ENCODE assay signal across 29 cellular contexts in the genomic region with DNA sequence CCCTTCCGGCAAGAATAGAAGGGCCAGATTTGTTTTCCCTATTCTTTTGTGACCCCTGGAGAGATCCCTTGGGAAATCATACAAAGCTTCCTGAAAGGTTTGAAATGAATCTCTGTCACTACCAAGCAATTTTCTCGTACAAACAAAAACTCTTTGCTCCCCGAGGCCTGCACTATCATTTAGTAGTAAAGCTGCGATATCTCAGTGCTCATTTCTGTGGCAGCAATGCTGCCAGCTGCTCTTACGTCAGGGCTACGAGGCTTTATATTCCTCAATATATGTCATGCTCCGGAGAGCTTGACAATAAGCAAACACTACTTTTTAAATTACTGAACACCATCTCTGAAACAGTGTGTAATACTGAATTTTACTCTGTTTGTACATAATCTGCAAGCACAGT.
DNase-seq lines count a peak whose midpoint lies in the region; ATAC-seq, FAIRE-seq and TF ChIP-seq lines count a peak whose summit lies in the region.
"Had no signal": no experiment of that assay in that cellular context is flagged by ENCODE, and none has a peak within 500 bp of the region (broad histone marks: within the 10 kb centered on the region; RNA-seq: fewer than 3 reads in every experiment).

No MANE protein-coding gene starts in this region.

- H3K4me2 ChIP-seq in IMR-90 (ENCODE audit: low read depth, low read length) = no peak overlapping the region
- H3K4me2 ChIP-seq in HepG2 (ENCODE audit: low read depth, low read length) = no peak overlapping the region
- H3K4me2 ChIP-seq: BLaER1, hepatocyte had no signal

- H3K4me1 Mint-ChIP-seq in endodermal cell = no peaks in the 10 kb centered on the region
- H3K4me1 Mint-ChIP-seq: activated CD4-positive, alpha-beta T cell treated with anti-CD3 and anti-CD28 coated beads, Interleukin-2, amount 10 ng/mL, durations not matched to agents 24 days and 14 days; H9; mesothelial cell of epicardium; naive B cell had no signal

- H3K36me3 Mint-ChIP-seq in endodermal cell (ENCODE audit: low read depth) = no peaks in the 10 kb centered on the region
- H3K36me3 Mint-ChIP-seq: activated naive CD4-positive, alpha-beta T cell treated with anti-CD3 and anti-CD28 coated beads, Interleukin-2, amount 50 U/mL, for 72 hours; mesothelial cell of epicardium; naive B cell had no signal

- no peaks in the 10 kb centered on the region for H3K27me3 Mint-ChIP-seq in endodermal cell (ENCODE audit: insufficient read depth)
- H3K27me3 Mint-ChIP-seq: activated CD4-positive, alpha-beta T cell treated with anti-CD3 and anti-CD28 coated beads, Interleukin-2, amount 10 ng/mL, durations not matched to agents 24 days and 14 days had no signal

- no peak for FAIRE-seq in HepG2 (lab: Jason Lieb, UNC)
- FAIRE-seq: G401.6 had no signal

- no peak overlapping the region for H2AK5ac ChIP-seq in IMR-90 (ENCODE audit: low read depth, low read length)

- no peak for TF ChIP-seq RAD21 in IMR-90 (IDR thresholded peaks at IDR 0.05; ENCODE audit: low read length)
- no peak for TF ChIP-seq RAD21 in HepG2 (CRISPR knock-in tag; IDR thresholded peaks at IDR 0.05)

- dilution Hi-C loops in IMR-90 (cut with HindIII; ENCODE audit: low sequenced_read_pairs, unreplicated experiment) = no loop called here

- H3K27ac ChIP-seq in IMR-90 (ENCODE audit: insufficient read depth, low read length) (no peak overlapping the region), endodermal cell (ENCODE audit: low read depth, low read length) (no peak overlapping the region), HepG2 (ENCODE audit: extremely low read length, insufficient read depth, low read length) (no peak overlapping the region)
- H3K27ac ChIP-seq: BLaER1, gastroesophageal sphincter, hepatocyte, Peyer's patch, right lobe of liver, SJCRH30, tibial artery, WERI-Rb-1 had no signal

- H3K9me3 Mint-ChIP-seq in endodermal cell = no peaks in the 10 kb centered on the region
- H3K9me3 Mint-ChIP-seq: activated CD4-positive, alpha-beta T cell treated with anti-CD3 and anti-CD28 coated beads, Interleukin-2, amount 10 ng/mL, durations not matched to agents 24 days and 14 days; H9; mesothelial cell of epicardium; naive B cell had no signal

- no peaks in the 10 kb centered on the region for H3K9me1 ChIP-seq in IMR-90 (ENCODE audit: insufficient read depth, low read length)

- H4K91ac ChIP-seq in IMR-90 (ENCODE audit: insufficient read depth, low read depth, low read length) = no peak overlapping the region

- H3K9me3 ChIP-seq in IMR-90 (ENCODE audit: control insufficient read depth, insufficient read depth, low read length) (no peaks in the 10 kb centered on the region), endodermal cell (ENCODE audit: control insufficient read depth, low read length) (no peaks in the 10 kb centered on the region), HepG2 (ENCODE audit: low read length) (no peaks in the 10 kb centered on the region)
- H3K9me3 ChIP-seq: BLaER1, gastroesophageal sphincter, Peyer's patch, right lobe of liver, SJCRH30, tibial artery had no signal

- H3K4me3 Mint-ChIP-seq in endodermal cell = no peak overlapping the region
- H3K4me3 Mint-ChIP-seq: activated CD4-positive, alpha-beta T cell treated with anti-CD3 and anti-CD28 coated beads, Interleukin-2, amount 10 ng/mL, durations not matched to agents 24 days and 14 days; H9; mesothelial cell of epicardium; naive B cell had no signal

- no peaks in the 10 kb centered on the region for H4K20me1 ChIP-seq in IMR-90 (ENCODE audit: insufficient read depth, low read length)
- no peaks in the 10 kb centered on the region for H4K20me1 ChIP-seq in HepG2 (ENCODE audit: insufficient read depth, low read length)
- H4K20me1 ChIP-seq: BLaER1 had no signal

- H3K79me2 ChIP-seq in HepG2 (ENCODE audit: insufficient read depth, low read length) = no peaks in the 10 kb centered on the region
- H3K79me2 ChIP-seq: hepatocyte had no signal

- H4K5ac ChIP-seq in IMR-90 (ENCODE audit: low read depth, low read length) = no peak overlapping the region

- POLR2A ChIA-PET in IMR-90 (lab: Charles Lee; ENCODE audit: unreplicated experiment) = no interaction called here
- POLR2A ChIA-PET in HepG2 (lab: Yijun Ruan, JAX) = no interaction called here

- H2BK15ac ChIP-seq in IMR-90 (ENCODE audit: low read depth, low read length) = no peak overlapping the region

- in situ Hi-C loops in IMR-90 (cut with MboI; ENCODE audit: low sequenced_read_pairs) (no loop called here), HepG2 (cut with HindIII; ENCODE audit: extremely low pct_ligation_motif_present, low pct_unique_long_range_greater_than_20kb) (no loop called here)

- no peak for TF ChIP-seq EP300 in HepG2 (IDR thresholded peaks at IDR 0.05; ENCODE audit: low read depth in 2 of 2, low read length in 2 of 2)
- TF ChIP-seq EP300 in HepG2 (CRISPR knock-in tag; IDR thresholded peaks at IDR 0.05; ENCODE audit: borderline replicate concordance) = no peak

- peak overlapping the region; percentile 19; the same call in 1 of the 2 replicates for H3K23ac ChIP-seq in IMR-90 (ENCODE audit: low read depth, low read length)

- H2AK9ac ChIP-seq in IMR-90 (replicated peaks; ENCODE audit: low read depth, low read length, poor library complexity) = no peak overlapping the region

- H3K36me3 ChIP-seq in IMR-90 (ENCODE audit: control insufficient read depth, insufficient read depth, low read length) (no peaks in the 10 kb centered on the region), endodermal cell (ENCODE audit: control insufficient read depth, insufficient read depth, low read length) (no peaks in the 10 kb centered on the region), HepG2 (replicated peaks in 1 of 2; ENCODE audit: control insufficient read depth in 1 of 2, insufficient read depth in 2 of 2, low read length in 2 of 2) (no peaks in the 10 kb centered on the region)
- H3K36me3 ChIP-seq: BLaER1, gastroesophageal sphincter, Peyer's patch, right lobe of liver, SJCRH30, tibial artery, WERI-Rb-1 had no signal

- H2BK120ac ChIP-seq in IMR-90 (ENCODE audit: low read depth, low read length) = no peak overlapping the region

- H4K8ac ChIP-seq in IMR-90 (ENCODE audit: low read depth in 2 of 2, low read length in 2 of 2) = no peak overlapping the region

- no peak overlapping the region for H3K14ac ChIP-seq in IMR-90 (replicated peaks; ENCODE audit: low read depth, low read length)

- H3K27me3 ChIP-seq in IMR-90 (ENCODE audit: control insufficient read depth, insufficient read depth, low read length) (no peaks in the 10 kb centered on the region), endodermal cell (ENCODE audit: control insufficient read depth, insufficient read depth, low read length, poor library complexity, severe bottlenecking) (no peaks in the 10 kb centered on the region), HepG2 (ENCODE audit: control insufficient read depth in 1 of 2, insufficient read depth in 2 of 2, low read length in 2 of 2) (no peaks in the 10 kb centered on the region)
- H3K27me3 ChIP-seq: BLaER1, gastroesophageal sphincter, hepatocyte, Peyer's patch, right lobe of liver, SJCRH30, tibial artery had no signal

- no peak overlapping the region for H3K56ac ChIP-seq in IMR-90 (ENCODE audit: extremely low read depth, insufficient read depth, low read length)

- H3K79me1 ChIP-seq in IMR-90 (ENCODE audit: low read depth in 1 of 2, low read length in 2 of 2) = no peaks in the 10 kb centered on the region

- no peak overlapping the region for H2AFZ ChIP-seq in IMR-90 (replicated peaks; ENCODE audit: low read length, poor library complexity)
- H2AFZ ChIP-seq in HepG2 (ENCODE audit: low read length) = no peak overlapping the region
- H2AFZ ChIP-seq: hepatocyte had no signal

- no peak overlapping the region for H3K4me3 ChIP-seq in IMR-90 (ENCODE audit: insufficient read depth, low read depth, low read length)
- no peak overlapping the region for H3K4me3 ChIP-seq in endodermal cell (ENCODE audit: low read length)
- no peak overlapping the region for H3K4me3 ChIP-seq in HepG2 (replicated peaks in 1 of 3; ENCODE audit: insufficient read depth in 1 of 3, low read depth in 2 of 3, low read length in 3 of 3)
- H3K4me3 ChIP-seq: BLaER1, gastroesophageal sphincter, hepatocyte, Peyer's patch, right lobe of liver, SJCRH30, tibial artery had no signal

- no peak for ATAC-seq in IMR-90 (ENCODE audit: low read depth)
- no peak for ATAC-seq in HepG2
- ATAC-seq: activated naive CD4-positive, alpha-beta T cell treated with anti-CD3 and anti-CD28 coated beads, Interleukin-2, amount 50 U/mL, for 72 hours; gastroesophageal sphincter; right lobe of liver had no signal

- TF ChIP-seq POLR2A in IMR-90 (IDR thresholded peaks at IDR 0.05; ENCODE audit: low read depth, low read length) = no peak
- TF ChIP-seq POLR2A in HepG2 (IDR thresholded peaks at IDR 0.05; ENCODE audit: insufficient read depth in 1 of 2, low read depth in 2 of 2, low read length in 2 of 2) = no peak

- no peak overlapping the region for H2BK20ac ChIP-seq in IMR-90 (ENCODE audit: low read depth, low read length)

- CTCF ChIA-PET in IMR-90 (lab: Yijun Ruan, JAX) = no interaction called here
- CTCF ChIA-PET in HepG2 (lab: Yijun Ruan, JAX; ENCODE audit: low intra/inter-chr PET ratio, low total read pairs) = no interaction called here

- no peak overlapping the region for H2BK5ac ChIP-seq in IMR-90 (ENCODE audit: low read depth, low read length, poor library complexity, severe bottlenecking)

- no peaks in the 10 kb centered on the region for H3K4me1 ChIP-seq in IMR-90 (ENCODE audit: control insufficient read depth, insufficient read depth, low read length)
- H3K4me1 ChIP-seq in endodermal cell (ENCODE audit: control insufficient read depth, insufficient read depth, low read length) = no peaks in the 10 kb centered on the region
- H3K4me1 ChIP-seq in HepG2 (ENCODE audit: insufficient read depth, low read length) = no peaks in the 10 kb centered on the region
- H3K4me1 ChIP-seq: BLaER1, gastroesophageal sphincter, Peyer's patch, right lobe of liver, SJCRH30, tibial artery had no signal

- no peak overlapping the region for H3K18ac ChIP-seq in IMR-90 (ENCODE audit: low read depth, low read length)

- no peak overlapping the region for H3K9ac ChIP-seq in IMR-90 (ENCODE audit: low read depth, low read length)
- H3K9ac ChIP-seq in endodermal cell (ENCODE audit: extremely low read depth, low read length, poor library complexity, severe bottlenecking) = no peak overlapping the region
- H3K9ac ChIP-seq in HepG2 (ENCODE audit: insufficient read depth, low read depth, low read length) = no peak overlapping the region
- H3K9ac ChIP-seq: BLaER1 had no signal

- no peak overlapping the region for H3K4ac ChIP-seq in IMR-90 (ENCODE audit: low read depth, low read length)

- WGBS in IMR-90 (ENCODE audit: extremely low coverage in 2 of 2, insufficient read length in 1 of 2), 2 experiments = 24% methylated on average over 3 of the region's 7 CpGs; no CpG with 5 or more reads in 1 of the 2 experiments
- WGBS in endodermal cell (ENCODE audit: insufficient coverage in 1 of 2, insufficient read length in 1 of 2), 2 experiments = 92 to 96% methylated on average over 3 to 7 of the region's 7 CpGs
- 10% methylated on average over 7 of the region's 7 CpGs for WGBS in HepG2 (ENCODE audit: low lambda C conversion rate)

- peak overlapping the region; percentile 5 for H3K27ac Mint-ChIP-seq in endodermal cell
- H3K27ac Mint-ChIP-seq: activated CD4-positive, alpha-beta T cell treated with anti-CD3 and anti-CD28 coated beads, Interleukin-2, amount 10 ng/mL, durations not matched to agents 24 days and 14 days; activated naive CD4-positive, alpha-beta T cell treated with anti-CD3 and anti-CD28 coated beads, Interleukin-2, amount 50 U/mL, for 72 hours; H9; mesothelial cell of epicardium; naive B cell had no signal

- BruUV-seq in IMR-90 (replicated peaks; lab: Mats Ljungman, UMichigan) (no TSS peak), HepG2 (replicated peaks; lab: Mats Ljungman, UMichigan) (no TSS peak)

- intact Hi-C loops in IMR-90 (cut with micrococcal nuclease) = no loop called here
- intact Hi-C loops in HepG2 (cut with micrococcal nuclease; ENCODE audit: unreplicated experiment) = no loop called here

- DNase-seq in COLO668 (lab: John Stamatoyannopoulos, UW; ENCODE audit: unreplicated experiment) (peak; percentile 45), IMR-90 (no peak), NCI-H510A (lab: John Stamatoyannopoulos, UW) (peak; percentile 17), endodermal cell (no peak), mesenteric fat pad (ENCODE audit: low spot score) (no peak), HepG2 (ENCODE audit: low spot score) (no peak)
- no peak for DNase-seq in activated CD4-positive, CD25-positive, alpha-beta regulatory T cell (lab: John Stamatoyannopoulos, UW)
- DNase-seq: activated CD4-positive, alpha-beta T cell treated with anti-CD3 and anti-CD28 coated beads, Interleukin-2, amount 10 ng/mL, durations not matched to agents 24 days and 14 days; activated effector memory CD4-positive, alpha-beta T cell treated with Interleukin-2 at 50 U/mL for 16 hours; activated T-cell treated with anti-CD3 and anti-CD28 coated beads, Interleukin-2, amount 50 U/mL, for 1 hour; DMS79; H9; kidney glomerular epithelial cell; naive B cell; NCI-H187 treated with DMSO at 0.1 percent for 48 hours; NCI-H446 treated with DMSO at 0.1 percent for 48 hours; Peyer's patch; right lobe of liver; SJCRH30; SW 1271; T-helper 9 cell; tibial artery; WERI-Rb-1 had no signal

- TF ChIP-seq CTCF in IMR-90 (conservative IDR thresholded peaks at IDR 0.05; ENCODE audit: low read depth, low read length) = no peak
- no peak for TF ChIP-seq CTCF in endodermal cell (conservative IDR thresholded peaks at IDR 0.05)
- TF ChIP-seq CTCF in HepG2 (CRISPR knock-in tag; IDR thresholded peaks at IDR 0.05) = no peak

Comparison
In these comparisons a context has a peak if more than half of its experiments do, and no peak if none do; other contexts are left out.
1. DNase-seq: peak in COLO668 (single experiment) and NCI-H510A (single experiment); none in IMR-90 (single experiment), endodermal cell (single experiment), mesenteric fat pad (single experiment), activated CD4-positive, CD25-positive, alpha-beta regulatory T cell (0 of 4) and HepG2 (single experiment).